Comparison of ENCODE assay signal across 22 cellular contexts in genomic region chr5:27962201-27962600, GRCh38.
DNase-seq lines count a peak whose midpoint lies in the region; ATAC-seq, FAIRE-seq and TF ChIP-seq lines count a peak whose summit lies in the region.
"Had no signal": no experiment of that assay in that cellular context is flagged by ENCODE, and none has a peak within 500 bp of the region (broad histone marks: within the 10 kb centered on the region; RNA-seq: fewer than 3 reads in every experiment).

No MANE protein-coding gene starts in this region.

- no peaks in the 10 kb centered on the region for H3K36me3 ChIP-seq in bronchial epithelial cell (ENCODE audit: control insufficient read depth, insufficient read depth, low read length)
- H3K36me3 ChIP-seq: heart right ventricle, stomach, tibial nerve had no signal

- FAIRE-seq in bronchial epithelial cell (lab: Jason Lieb, UNC): no peak

- in situ Hi-C loops in G401 (cut with HindIII; ENCODE audit: low sequenced_read_pairs): no loop called here

- DNase-seq in SIG-M5 treated with dmso at 0.1 percent for 504 hours (lab: John Stamatoyannopoulos, UW; ENCODE audit: unreplicated experiment) (peak; percentile 84), SIG-M5 (lab: John Stamatoyannopoulos, UW) (no peak), NOMO-1 (lab: John Stamatoyannopoulos, UW; ENCODE audit: unreplicated experiment in 2 of 2) (peak; percentile 27 to 79), bronchial epithelial cell (ENCODE audit: low read depth) (peak; percentile 59), G401 (ENCODE audit: low spot score) (no peak), NCI-H2107 treated with DMSO at 0.1 percent for 48 hours (lab: John Stamatoyannopoulos, UW; ENCODE audit: unreplicated experiment) (no peak), amniotic stem cell (lab: John Stamatoyannopoulos, UW) (no peak)
- DNase-seq: activated CD4-positive, alpha-beta T cell treated with anti-CD3 and anti-CD28 coated beads for 48 hours; activated naive CD4-positive, alpha-beta T cell; activated T-cell treated with anti-CD3 and anti-CD28 coated beads, Interleukin-2, amount 50 U/mL, for 24 hours; amygdala; CD8-positive, alpha-beta T cell; DMS53; GOT3; heart right ventricle; left cardiac atrium; NCI-H187 treated with DMSO at 0.1 percent for 48 hours; NCI-H526 treated with DMSO at 0.1 percent for 48 hours; stimulated activated CD4-positive, alpha-beta T cell treated with anti-CD3 and anti-CD28 coated beads, Interleukin-15, amount 100 ng/mL, for 24 hours; stomach had no signal

- no peak overlapping the region for H3K4me3 ChIP-seq in bronchial epithelial cell (ENCODE audit: low read depth, low read length)
- H3K4me3 ChIP-seq: heart right ventricle, stomach, tibial nerve had no signal

- no peak for ATAC-seq in HG02623 (IDR thresholded peaks at IDR 0.05; ENCODE audit: unreplicated experiment)
- ATAC-seq: CD8-positive, alpha-beta T cell; heart right ventricle; left cardiac atrium had no signal

- TF ChIP-seq CTCF in bronchial epithelial cell (IDR thresholded peaks at IDR 0.05; ENCODE audit: insufficient read depth, low read length, severe bottlenecking): no peak

- H3K27me3 ChIP-seq in bronchial epithelial cell (ENCODE audit: control insufficient read depth, insufficient read depth, low read length): no peaks in the 10 kb centered on the region
- H3K27me3 ChIP-seq: heart right ventricle, stomach, tibial nerve had no signal

Comparison
In these comparisons a context has a peak if more than half of its experiments do, and no peak if none do; other contexts are left out.
1. DNase-seq: peak in SIG-M5 treated with dmso at 0.1 percent for 504 hours (single experiment), NOMO-1 (2 of 2) and bronchial epithelial cell (single experiment); none in SIG-M5 (single experiment), G401 (single experiment), NCI-H2107 treated with DMSO at 0.1 percent for 48 hours (single experiment) and amniotic stem cell (single experiment).